Comparison of ENCODE assay signal across 27 cellular contexts in the genomic region with DNA sequence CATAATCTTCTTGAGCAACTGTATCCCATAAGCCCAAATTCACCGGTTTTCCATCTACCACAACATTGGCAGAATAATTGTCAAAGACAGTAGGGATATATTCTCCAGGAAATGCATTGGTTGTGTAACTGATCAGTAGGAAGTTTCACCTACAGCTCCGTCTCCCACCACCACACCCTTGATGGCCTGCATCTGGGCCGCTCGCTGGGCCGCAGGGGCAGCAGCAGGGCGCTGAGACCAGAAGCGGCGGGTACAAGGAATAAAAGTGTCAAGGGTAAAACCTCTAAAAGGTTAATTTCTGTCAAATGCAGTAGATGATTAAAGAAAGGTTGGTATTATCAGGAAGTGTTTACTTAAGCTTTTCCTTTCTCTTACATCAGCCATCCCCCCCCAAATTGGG.
"Had no signal": no experiment of that assay in that cellular context is flagged by ENCODE, and none has a peak within 500 bp of the region (broad histone marks: within the 10 kb centered on the region; RNA-seq: fewer than 3 reads in every experiment).

No MANE protein-coding gene starts in this region.

- ATAC-seq: stimulated activated effector memory CD8-positive, alpha-beta T cell treated with anti-CD3 and anti-CD28 coated beads, Interleukin-12 subunit alpha, Interleukin-12 subunit beta, amount 100 ng/mL, for 72 hours; stimulated activated memory B cell treated with anti-CD40 and anti-IgM and Interleukin-4, amounts not matched to agents 10 μg/mL and 1 μg/mL and 100 μg/mL, for 72 hours; stimulated activated naive B cell treated with anti-CD40 and anti-IgM and Interleukin-4, amounts not matched to agents 10 μg/mL and 1 μg/mL and 100 μg/mL, for 72 hours; stimulated activated naive CD8-positive, alpha-beta T cell treated with anti-CD3 and anti-CD28 coated beads, Interleukin-15, amount 100 ng/mL, for 72 hours; stimulated activated naive CD8-positive, alpha-beta T cell treated with anti-CD3 and anti-CD28 coated beads, Interleukin-15, Interleukin-2, amounts not matched to agents 100 U/mL and 50 U/mL, for 24 hours; upper lobe of right lung had no signal

- H3K9me3 ChIP-seq: stomach, suprapubic skin, testis, thoracic aorta, thyroid gland, tibial artery, tibial nerve, transverse colon, upper lobe of left lung, upper lobe of right lung, uterus, vagina had no signal

- DNase-seq: stimulated activated CD4-positive, alpha-beta T cell treated with anti-CD3 and anti-CD28 coated beads, Interleukin-2, amount 100 ng/mL, for 48 hours; stimulated activated CD4-positive, alpha-beta T cell treated with anti-CD3 and anti-CD28 coated beads, Interleukin-4, amount 100 ng/mL, for 1 hour; stimulated activated CD4-positive, alpha-beta T cell treated with anti-CD3 and anti-CD28 coated beads, Interleukin-4, amount 100 ng/mL, for 24 hours; stimulated activated CD4-positive, alpha-beta T cell treated with anti-CD3 and anti-CD28 coated beads, Interleukin-4, amount 100 ng/mL, for 4 hours; stimulated activated CD8-positive, alpha-beta memory T cell treated with anti-CD3 and anti-CD28 coated beads, Interleukin-4, amount 100 ng/mL, for 48 hours; stimulated activated naive B cell treated with anti-CD40 and anti-IgM and Interleukin-4, amounts not matched to agents 10 μg/mL and 1 μg/mL and 100 μg/mL, for 72 hours; stimulated activated naive CD4-positive, alpha-beta T cell; stimulated activated naive CD4-positive, alpha-beta T cell treated with Interleukin-2 at 50 U/mL for 16 hours; stimulated activated naive CD8-positive, alpha-beta T cell treated with anti-CD3 and anti-CD28 coated beads, Interleukin-15, amount 100 ng/mL, for 72 hours; stimulated activated naive CD8-positive, alpha-beta T cell treated with anti-CD3 and anti-CD28 coated beads, Interleukin-15, Interleukin-2, amounts not matched to agents 100 U/mL and 50 U/mL, for 24 hours; stomach; substantia nigra; testis; thyroid gland; tibial artery; transverse colon; trophoblast cell; upper lobe of right lung; uterus had no signal

- FAIRE-seq: urothelium cell line had no signal

- H3K36me3 ChIP-seq: stomach, suprapubic skin, thoracic aorta, thyroid gland, tibial artery, tibial nerve, transverse colon, upper lobe of left lung, upper lobe of right lung, uterus, vagina had no signal

- H3K4me3 ChIP-seq: stomach, suprapubic skin, testis, thoracic aorta, thyroid gland, tibial artery, tibial nerve, transverse colon, upper lobe of left lung, upper lobe of right lung, uterus, vagina had no signal

- H3K27me3 ChIP-seq: stomach, suprapubic skin, testis, thyroid gland, tibial artery, tibial nerve, transverse colon, upper lobe of left lung, upper lobe of right lung, uterus, vagina had no signal

- H3K27ac ChIP-seq: stomach, suprapubic skin, testis, thoracic aorta, thyroid gland, tibial artery, tibial nerve, upper lobe of left lung, upper lobe of right lung, uterus, vagina had no signal

- H3K4me1 ChIP-seq: stomach, suprapubic skin, testis, thyroid gland, tibial artery, tibial nerve, transverse colon, upper lobe of left lung, upper lobe of right lung, uterus, vagina had no signal
